ENCODE assay signal across 8 cellular contexts in genomic region chr17:2266045-2266864, GRCh38. TPM values are rescaled to one million over a fixed set of nuclear protein-coding genes. Genes with fewer than 3 reads are reported as not detected.
DNase-seq lines count a peak whose midpoint lies in the region; ATAC-seq and TF ChIP-seq lines count a peak whose summit lies in the region.

No MANE protein-coding gene starts in this region.

- H3K9me3 Mint-ChIP-seq in stimulated activated naive B cell treated with anti-CD40 and anti-IgM and Interleukin-4, amounts not matched to agents 10 μg/mL and 1 μg/mL and 100 μg/mL, for 72 hours, result no peaks in the 10 kb centered on the region
- H3K9me3 Mint-ChIP-seq in type B pancreatic cell, result no peaks in the 10 kb centered on the region

- peak overlapping the region; percentile 98 for H3K27ac Mint-ChIP-seq in stimulated activated naive B cell treated with anti-CD40 and anti-IgM and Interleukin-4, amounts not matched to agents 10 μg/mL and 1 μg/mL and 100 μg/mL, for 72 hours
- no peak overlapping the region for H3K27ac Mint-ChIP-seq in type B pancreatic cell

- no peaks in the 10 kb centered on the region for H3K9me3 ChIP-seq in gastroesophageal sphincter

- peak; percentile 89 for DNase-seq in activated CD4-positive, alpha-beta T cell treated with anti-CD3 and anti-CD28 coated beads for 48 hours
- DNase-seq in stimulated activated naive B cell treated with anti-CD40 and anti-IgM and Interleukin-4, amounts not matched to agents 10 μg/mL and 1 μg/mL and 100 μg/mL, for 72 hours, result peak; percentile 67
- DNase-seq in nucleus accumbens (lab: John Stamatoyannopoulos, UW), result no peak
- no peak for DNase-seq in NCI-H82 (lab: John Stamatoyannopoulos, UW)
- DNase-seq in type B pancreatic cell (ENCODE audit: extremely low spot score, unreplicated experiment), result no peak

- no peak for TF ChIP-seq EP300 in gastroesophageal sphincter (IDR thresholded peaks at IDR 0.05)

- TF ChIP-seq POLR2A in gastroesophageal sphincter (IDR thresholded peaks at IDR 0.05), result no peak

- H3K27me3 ChIP-seq in gastroesophageal sphincter, result no peaks in the 10 kb centered on the region

- peak overlapping the region; percentile 75 to 79 for H3K4me3 Mint-ChIP-seq in stimulated activated naive B cell treated with anti-CD40 and anti-IgM and Interleukin-4, amounts not matched to agents 10 μg/mL and 1 μg/mL and 100 μg/mL, for 72 hours
- H3K4me3 Mint-ChIP-seq in type B pancreatic cell, result no peak overlapping the region

- H3K36me3 ChIP-seq in gastroesophageal sphincter, result peaks cover 0 to 35% of the 10 kb centered on the region in 2 donors

- peaks cover 21 to 26% of the 10 kb centered on the region in 2 donors for H3K36me3 Mint-ChIP-seq in stimulated activated naive B cell treated with anti-CD40 and anti-IgM and Interleukin-4, amounts not matched to agents 10 μg/mL and 1 μg/mL and 100 μg/mL, for 72 hours
- H3K36me3 Mint-ChIP-seq in type B pancreatic cell, result peaks cover 8% of the 10 kb centered on the region

- H3K4me3 ChIP-seq in gastroesophageal sphincter, result no peak overlapping the region

- TF ChIP-seq CTCF in gastroesophageal sphincter (IDR thresholded peaks at IDR 0.05), result no peak
- no peak for TF ChIP-seq CTCF in type B pancreatic cell (conservative IDR thresholded peaks at IDR 0.05)

- no peaks in the 10 kb centered on the region for H3K27me3 Mint-ChIP-seq in stimulated activated naive B cell treated with anti-CD40 and anti-IgM and Interleukin-4, amounts not matched to agents 10 μg/mL and 1 μg/mL and 100 μg/mL, for 72 hours
- H3K27me3 Mint-ChIP-seq in type B pancreatic cell, result no peaks in the 10 kb centered on the region

- ATAC-seq in GM18868 (IDR thresholded peaks at IDR 0.05; ENCODE audit: unreplicated experiment), result peak; percentile 82
- ATAC-seq in HG03066 (IDR thresholded peaks at IDR 0.05; ENCODE audit: low read depth, unreplicated experiment), result peak; percentile 69
- no peak for ATAC-seq in gastroesophageal sphincter
- ATAC-seq in stimulated activated naive B cell treated with anti-CD40 and anti-IgM and Interleukin-4, amounts not matched to agents 10 μg/mL and 1 μg/mL and 100 μg/mL, for 72 hours (replicated peaks), result peak; percentile 95 to 97

- H3K27ac ChIP-seq in gastroesophageal sphincter, result peak overlapping the region in 3 of 4 donors; percentile 5 to 74 (median 57)

- 79 to 86% methylated on average over 5 to 13 of the region's 13 CpGs for WGBS in gastroesophageal sphincter (ENCODE audit: low coverage in 1 of 2), 2 donors

- peaks cover 21 to 42% of the 10 kb centered on the region in 2 donors for H3K4me1 Mint-ChIP-seq in stimulated activated naive B cell treated with anti-CD40 and anti-IgM and Interleukin-4, amounts not matched to agents 10 μg/mL and 1 μg/mL and 100 μg/mL, for 72 hours
- peaks cover 9% of the 10 kb centered on the region for H3K4me1 Mint-ChIP-seq in type B pancreatic cell (ENCODE audit: unreplicated experiment)

- peaks cover 11 to 59% (median 24%) of the 10 kb centered on the region in 3 donors for H3K4me1 ChIP-seq in gastroesophageal sphincter

RNA-seq across cellular contexts. Expression of gene SMG6, which starts 37.3 kb away (rescaled TPM):
- total RNA-seq in gastroesophageal sphincter, result 10 to 100 TPM; 27.2 to 75.5 (median 43.9) TPM
- 30.3 and 39.0 TPM in 2 replicates for total RNA-seq in type B pancreatic cell (ENCODE audit: low replicate concordance)

RNA-seq across cellular contexts. Expression of gene SRR, which starts 37.5 kb away (rescaled TPM):
- 10 to 100 TPM; 13.7 to 38.8 (median 16.9) TPM for total RNA-seq in gastroesophageal sphincter
- total RNA-seq in type B pancreatic cell (ENCODE audit: low replicate concordance), result 10.8 and 14.4 TPM in 2 replicates

Comparison
In these comparisons a context has a peak if more than half of its experiments do, and no peak if none do; other contexts are left out.
1. DNase-seq: peak in activated CD4-positive, alpha-beta T cell treated with anti-CD3 and anti-CD28 coated beads for 48 hours (single experiment) and stimulated activated naive B cell treated with anti-CD40 and anti-IgM and Interleukin-4, amounts not matched to agents 10 μg/mL and 1 μg/mL and 100 μg/mL, for 72 hours (single experiment); none in nucleus accumbens (0 of 56), NCI-H82 (single experiment) and type B pancreatic cell (single experiment).